Comparison of ENCODE assay signal across 8 cellular contexts in the genomic region with DNA sequence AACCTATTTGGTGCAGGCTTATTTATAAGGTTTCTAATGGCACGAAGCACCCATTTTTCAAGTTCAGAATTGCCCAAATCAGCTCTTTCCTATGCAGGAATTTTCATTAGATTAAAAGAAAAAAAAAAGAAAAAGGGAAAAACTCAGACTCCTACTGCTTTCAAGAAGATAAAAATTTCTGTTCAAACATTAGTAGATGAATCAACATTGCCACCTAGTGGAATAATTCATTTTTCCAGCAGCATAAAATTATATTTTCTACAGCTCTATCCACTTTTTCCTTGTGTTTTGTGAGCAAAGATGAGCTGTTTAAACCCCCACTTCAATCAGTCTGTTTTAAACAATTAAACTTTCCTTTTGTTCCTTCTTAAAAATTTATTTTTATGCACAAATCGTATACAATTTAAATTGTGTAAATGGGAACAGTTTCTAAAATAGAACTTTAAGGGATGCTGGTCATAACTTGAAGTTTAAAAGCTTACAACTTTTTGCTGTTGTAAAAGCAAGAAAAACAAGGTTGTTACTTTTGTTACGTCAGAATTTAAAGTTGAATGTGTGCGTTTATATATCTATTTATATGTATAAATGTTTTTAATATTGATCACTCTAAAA.
DNase-seq lines count a peak whose midpoint lies in the region; ATAC-seq and TF ChIP-seq lines count a peak whose summit lies in the region.
"Had no signal": no experiment of that assay in that cellular context is flagged by ENCODE, and none has a peak within 500 bp of the region (broad histone marks: within the 10 kb centered on the region; RNA-seq: fewer than 3 reads in every experiment).

No MANE protein-coding gene starts in this region.

- TF ChIP-seq CTCF in GM10248 (IDR thresholded peaks at IDR 0.05; ENCODE audit: control extremely low read depth, extremely low read depth, low read depth, missing control alignments) (peak; percentile 42), LNCaP clone FGC (IDR thresholded peaks at IDR 0.05; ENCODE audit: control insufficient read depth, extremely low read depth, insufficient read depth) (peak; percentile 45)

- H3K4me3 ChIP-seq in LNCaP clone FGC (ENCODE audit: low read depth, low read length): no peak overlapping the region

- POLR2A ChIA-PET in GM10248 (lab: Yijun Ruan, JAX): no interaction called here

- CTCF ChIA-PET in GM10248 (lab: Yijun Ruan, JAX): interaction anchor here (0.6 to 1.5 kb wide), 7 partner anchors 9 to 209 kb away, joined by 3 to 6 read pairs (median 4); no protein-coding TSS in a partner anchor

- ATAC-seq in left lobe of liver (peak; percentile 57), GM18870 (IDR thresholded peaks at IDR 0.05; ENCODE audit: unreplicated experiment) (no peak), HG02973 (IDR thresholded peaks at IDR 0.05; ENCODE audit: unreplicated experiment) (no peak)
- ATAC-seq: naive thymus-derived CD4-positive, alpha-beta T cell had no signal

- DNase-seq in GM10248 (ENCODE audit: extremely low spot score): no peak
- peak; percentile 14 for DNase-seq in LNCaP clone FGC (ENCODE audit: low read depth)
- peak; percentile 47 for DNase-seq in amniotic epithelial cell (ENCODE audit: low read depth)
- no peak for DNase-seq in left lobe of liver (ENCODE audit: low spot score)
- no peak for DNase-seq in T1000 (lab: John Stamatoyannopoulos, UW)

Comparison
In these comparisons a context has a peak if more than half of its experiments do, and no peak if none do; other contexts are left out.
1. DNase-seq: peak in LNCaP clone FGC (single experiment) and amniotic epithelial cell (single experiment); none in GM10248 (single experiment), left lobe of liver (single experiment) and T1000 (single experiment).